In the genomic region with DNA sequence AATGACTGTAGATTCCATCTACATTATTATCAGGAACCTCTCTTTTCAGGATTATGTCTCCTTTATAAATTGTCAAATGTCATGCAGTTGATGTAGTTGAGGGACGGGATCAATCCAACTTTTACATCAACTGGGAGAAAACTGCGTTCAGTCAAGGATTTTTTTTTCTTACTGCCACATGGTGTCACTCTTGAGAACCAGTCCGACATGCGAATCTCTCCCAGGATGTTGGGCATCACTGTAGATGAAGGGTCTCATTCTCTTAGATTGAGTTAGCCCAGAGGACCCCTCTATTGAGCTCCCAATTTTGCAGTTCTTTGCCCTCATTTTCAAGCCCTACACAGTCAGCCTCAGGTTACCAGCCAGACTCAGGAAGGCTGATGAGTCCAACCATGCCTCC, we compare ENCODE assay signal across 11 cellular contexts.
A peak's percentile ranks its signal among the peaks of the same experiment; 100 is the strongest.
DNase-seq lines count a peak whose midpoint lies in the region; FAIRE-seq and TF ChIP-seq lines count a peak whose summit lies in the region.
"Had no signal": no experiment of that assay in that cellular context is flagged by ENCODE, and none has a peak within 500 bp of the region (broad histone marks: within the 10 kb centered on the region; RNA-seq: fewer than 3 reads in every experiment).

No MANE protein-coding gene starts in this region.

- no peak for TF ChIP-seq CTCF in endothelial cell of umbilical vein (IDR thresholded peaks at IDR 0.05; ENCODE audit: extremely low read depth in 1 of 2, insufficient read depth in 1 of 2, low read depth in 1 of 2, low read length in 2 of 2)
- peak in 1 of 3 experiments; percentile 21 for TF ChIP-seq CTCF in ascending aorta (IDR thresholded peaks at IDR 0.05)

- intact Hi-C loops in endothelial cell of umbilical vein (cut with micrococcal nuclease) (loop anchor here (1.0 kb wide), 1 partner anchor 243 kb away; no protein-coding TSS in a partner anchor), ascending aorta (cut with DNase I) (loop anchor here (5.0 kb wide), 1 partner anchor 245 kb away; no protein-coding TSS in a partner anchor)

- no peak overlapping the region for H3K23ac ChIP-seq in neuronal stem cell (ENCODE audit: low read depth, low read length, poor library complexity)

- no peak overlapping the region for H2AFZ ChIP-seq in endothelial cell of umbilical vein (ENCODE audit: low read depth, low read length)
- no peak overlapping the region for H2AFZ ChIP-seq in neuronal stem cell (ENCODE audit: low read length)

- H3K27me3 ChIP-seq in endothelial cell of umbilical vein (ENCODE audit: control insufficient read depth in 2 of 2, insufficient read depth in 2 of 2, low read length in 2 of 2) (no peaks in the 10 kb centered on the region), neuronal stem cell (ENCODE audit: control insufficient read depth in 3 of 3, insufficient read depth in 3 of 3, low read depth in 1 of 3, low read length in 3 of 3) (no peaks in the 10 kb centered on the region), ascending aorta (no peaks in the 10 kb centered on the region)

- TF ChIP-seq POLR2A in endothelial cell of umbilical vein (IDR thresholded peaks at IDR 0.05; ENCODE audit: low read depth, low read length): no peak

- no peak overlapping the region for H2BK5ac ChIP-seq in neuronal stem cell (ENCODE audit: low read length)

- no peak overlapping the region for H3K4ac ChIP-seq in neuronal stem cell (ENCODE audit: low read length)

- H3K4me3 ChIP-seq in endothelial cell of umbilical vein (replicated peaks in 1 of 3; ENCODE audit: insufficient read depth in 1 of 3, low read depth in 1 of 3, low read length in 3 of 3) (no peak overlapping the region), neuronal stem cell (ENCODE audit: low read length in 2 of 2) (no peak overlapping the region), ascending aorta (no peak overlapping the region)
- H3K4me3 ChIP-seq: HAP-1, lung had no signal

- H3K9me1 ChIP-seq in endothelial cell of umbilical vein (replicated peaks; ENCODE audit: control insufficient read depth, extremely low read depth, insufficient read depth, low read length): no peaks in the 10 kb centered on the region

- H3K9me3 ChIP-seq in endothelial cell of umbilical vein (replicated peaks; ENCODE audit: control insufficient read depth, insufficient read depth, low read length) (no peaks in the 10 kb centered on the region), neuronal stem cell (replicated peaks in 1 of 2; ENCODE audit: control insufficient read depth in 2 of 2, insufficient read depth in 1 of 2, low read depth in 1 of 2, low read length in 2 of 2) (no peaks in the 10 kb centered on the region), ascending aorta (no peaks in the 10 kb centered on the region)
- H3K9me3 ChIP-seq: HAP-1 had no signal

- FAIRE-seq in endothelial cell of umbilical vein (lab: Jason Lieb, UNC): peak; percentile 44
- FAIRE-seq: RCC 7860 had no signal

- no TSS peak for BruUV-seq in endothelial cell of umbilical vein (replicated peaks; lab: Mats Ljungman, UMichigan)

- no peak overlapping the region for H2BK120ac ChIP-seq in neuronal stem cell (ENCODE audit: low read depth, low read length)

- no peak overlapping the region for H4K91ac ChIP-seq in neuronal stem cell (ENCODE audit: low read depth, low read length, poor library complexity)

- no peaks in the 10 kb centered on the region for H4K20me1 ChIP-seq in endothelial cell of umbilical vein (replicated peaks; ENCODE audit: control insufficient read depth, extremely low read depth, insufficient read depth, low read length)

- H2BK15ac ChIP-seq in neuronal stem cell (ENCODE audit: low read length): no peak overlapping the region

- no peak overlapping the region for H3K18ac ChIP-seq in neuronal stem cell (ENCODE audit: low read length)

- dilution Hi-C loops in endothelial cell of umbilical vein (cut with MboI; ENCODE audit: extremely low pct_ligation_motif_present, low sequenced_read_pairs): no loop called here

- no peak overlapping the region for H3K27ac ChIP-seq in endothelial cell of umbilical vein (ENCODE audit: insufficient read depth, low read depth, low read length)
- no peak overlapping the region for H3K27ac ChIP-seq in neuronal stem cell (replicated peaks; ENCODE audit: low read length)
- H3K27ac ChIP-seq in ascending aorta: no peak overlapping the region

- no peaks in the 10 kb centered on the region for H3K36me3 ChIP-seq in endothelial cell of umbilical vein (ENCODE audit: control insufficient read depth in 2 of 2, extremely low read depth in 1 of 2, insufficient read depth in 2 of 2, low read length in 2 of 2)
- H3K36me3 ChIP-seq in neuronal stem cell (replicated peaks in 1 of 2; ENCODE audit: control insufficient read depth in 2 of 2, insufficient read depth in 2 of 2, low read length in 2 of 2): no peaks in the 10 kb centered on the region
- no peaks in the 10 kb centered on the region for H3K36me3 ChIP-seq in ascending aorta
- H3K36me3 ChIP-seq: HAP-1 had no signal

- H3K14ac ChIP-seq in neuronal stem cell (ENCODE audit: low read length): no peak overlapping the region

- CTCF ChIA-PET in endothelial cell of umbilical vein (lab: Charles Lee): interaction anchor here (5.5 kb wide), 1 partner anchor 242 kb away, joined by 53 read pairs; no protein-coding TSS in a partner anchor

- H3K79me2 ChIP-seq in endothelial cell of umbilical vein (ENCODE audit: control insufficient read depth, insufficient read depth, low read length): no peaks in the 10 kb centered on the region

- no peak overlapping the region for H3K9ac ChIP-seq in endothelial cell of umbilical vein (replicated peaks; ENCODE audit: extremely low read depth, insufficient read depth, low read length)
- no peak overlapping the region for H3K9ac ChIP-seq in neuronal stem cell (ENCODE audit: low read depth, low read length, poor library complexity)

- no CpG with 5 or more reads among the region's 4 CpGs for WGBS in neuronal stem cell (ENCODE audit: extremely low coverage in 2 of 2, insufficient read length in 2 of 2, insufficient replicate concordance in 1 of 2), 2 donors

- POLR2A ChIA-PET in endothelial cell of umbilical vein (lab: Charles Lee): no interaction called here

- DNase-seq in NCI-H1092 treated with DMSO at 0.1 percent for 48 hours (lab: John Stamatoyannopoulos, UW) (peak; percentile 8), NCI-H1092 (lab: John Stamatoyannopoulos, UW) (no peak), NCI-H1694 treated with DMSO at 0.1 percent for 48 hours (lab: John Stamatoyannopoulos, UW) (peak; percentile 56), endothelial cell of umbilical vein (ENCODE audit: low read depth, low spot score) (no peak), retina (peak; percentile 15), SHP77 treated with DMSO at 0.1 percent for 48 hours (lab: John Stamatoyannopoulos, UW) (no peak), neuronal stem cell (ENCODE audit: low spot score) (no peak), ascending aorta (ENCODE audit: low spot score in 2 of 2) (no peak)

- no peak overlapping the region for H2BK12ac ChIP-seq in neuronal stem cell (ENCODE audit: low read length)

- no peaks in the 10 kb centered on the region for H3K4me1 ChIP-seq in endothelial cell of umbilical vein (ENCODE audit: control insufficient read depth, extremely low read depth, insufficient read depth, low read length)
- H3K4me1 ChIP-seq in neuronal stem cell (ENCODE audit: control insufficient read depth in 2 of 2, insufficient read depth in 1 of 2, low read depth in 1 of 2, low read length in 2 of 2): peaks cover 7 to 11% of the 10 kb centered on the region in 2 donors
- H3K4me1 ChIP-seq in ascending aorta: no peaks in the 10 kb centered on the region
- H3K4me1 ChIP-seq: HAP-1 had no signal

- no peak overlapping the region for H3K4me2 ChIP-seq in endothelial cell of umbilical vein (ENCODE audit: insufficient read depth, low read length)
- no peak overlapping the region for H3K4me2 ChIP-seq in neuronal stem cell (ENCODE audit: insufficient read depth, low read length, poor library complexity, severe bottlenecking)

- H3K79me1 ChIP-seq in neuronal stem cell (ENCODE audit: low read depth, low read length): no peaks in the 10 kb centered on the region

- H4K8ac ChIP-seq in neuronal stem cell (ENCODE audit: low read depth, low read length): no peak overlapping the region

- H2AK5ac ChIP-seq in neuronal stem cell (ENCODE audit: low read depth, low read length): no peak overlapping the region

TF ChIP-seq in endothelial cell of umbilical vein, 7 proteins besides CTCF, POLR2A, EP300 and RAD21:
- TF ChIP-seq MYC (IDR thresholded peaks at IDR 0.05; ENCODE audit: low read depth, low read length) (no peak), EZH2 (IDR thresholded peaks at IDR 0.05; ENCODE audit: borderline replicate concordance, low read depth, low read length, severe bottlenecking) (no peak), GATA2 (IDR thresholded peaks at IDR 0.05; ENCODE audit: insufficient read depth, insufficient read length, low read depth, low read length) (no peak), JUN (IDR thresholded peaks at IDR 0.05; ENCODE audit: borderline replicate concordance, insufficient read depth, insufficient read length, low read depth) (no peak), POLR2AphosphoS5 (IDR thresholded peaks at IDR 0.05; ENCODE audit: insufficient read depth, low read depth, low read length) (no peak), FOS (IDR thresholded peaks at IDR 0.05; ENCODE audit: borderline replicate concordance, insufficient read depth, low read length) (no peak)
- TF ChIP-seq, protein P1, sequence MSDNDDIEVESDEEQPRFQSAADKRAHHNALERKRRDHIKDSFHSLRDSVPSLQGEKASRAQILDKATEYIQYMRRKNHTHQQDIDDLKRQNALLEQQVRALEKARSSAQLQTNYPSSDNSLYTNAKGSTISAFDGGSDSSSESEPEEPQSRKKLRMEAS (IDR thresholded peaks at IDR 0.05; ENCODE audit: insufficient read depth, insufficient read length): no peak

Comparison
In these comparisons a context has a peak if more than half of its experiments do, and no peak if none do; other contexts are left out.
1. DNase-seq: peak in NCI-H1092 treated with DMSO at 0.1 percent for 48 hours (single experiment), NCI-H1694 treated with DMSO at 0.1 percent for 48 hours (single experiment) and retina (single experiment); none in NCI-H1092 (single experiment), endothelial cell of umbilical vein (single experiment), SHP77 treated with DMSO at 0.1 percent for 48 hours (single experiment), neuronal stem cell (single experiment) and ascending aorta (0 of 2).